ENCODE assay signal across 1 cellular context in genomic region chr15:58568157-58568571, GRCh38.
A peak's percentile ranks its signal among the peaks of the same experiment; 100 is the strongest.
TF ChIP-seq lines count a peak whose summit lies in the region.

No MANE protein-coding gene starts in this region.

TF ChIP-seq in K562, 482 proteins besides CTCF, POLR2A, EP300 and RAD21 (continued from another document and continues in another):
- TF ChIP-seq ZNF592 (IDR thresholded peaks at IDR 0.05) (peak; percentile 65; the same call in 1 of the 2 replicates), POLR2AphosphoS2 (IDR thresholded peaks at IDR 0.05; ENCODE audit: low read length) (no peak), ZNF644 (tag; IDR thresholded peaks at IDR 0.05; ENCODE audit: low read depth) (no peak), GATAD2A (IDR thresholded peaks at IDR 0.05) (peak; percentile 44; the same call in 1 of the 2 replicates), NFATC3 (IDR thresholded peaks at IDR 0.05) (no peak), FUS (optimal IDR thresholded peaks at IDR 0.05; ENCODE audit: low read depth, low read length) (no peak), NFYB (IDR thresholded peaks at IDR 0.05; ENCODE audit: extremely low read depth, insufficient read length) (no peak), PURB (CRISPR knock-in tag; IDR thresholded peaks at IDR 0.05; ENCODE audit: low read depth) (no peak), KLF10 (CRISPR knock-in tag; IDR thresholded peaks at IDR 0.05) (no peak), KHSRP (IDR thresholded peaks at IDR 0.05) (no peak), ZNF174 (CRISPR knock-in tag; IDR thresholded peaks at IDR 0.05) (no peak), SMARCA4 (IDR thresholded peaks at IDR 0.05) (0 out of 2 replicates have a peak, but pooled peaks have one; percentile 27), ILK (tag; IDR thresholded peaks at IDR 0.05; ENCODE audit: borderline replicate concordance, low read depth) (no peak), PREB (CRISPR knock-in tag; IDR thresholded peaks at IDR 0.05) (no peak), KAT7 (CRISPR knock-in tag; IDR thresholded peaks at IDR 0.05; ENCODE audit: borderline replicate concordance) (no peak), CUX1 (CRISPR knock-in tag; IDR thresholded peaks at IDR 0.05) (no peak), ZNF318 (IDR thresholded peaks at IDR 0.05; ENCODE audit: borderline replicate concordance in 1 of 2, low read depth in 1 of 2) (no peak), NRF1 (conservative IDR thresholded peaks at IDR 0.05 in 1 of 2, IDR thresholded peaks at IDR 0.05 in 1 of 2) (0 out of 4 replicates have a peak, but pooled peaks of 1 of the 2 experiments have one; percentile 25), ZNF668 (CRISPR knock-in tag; IDR thresholded peaks at IDR 0.05) (no peak), CEBPB (tag; IDR thresholded peaks at IDR 0.05) (no peak), ZNF324 (CRISPR knock-in tag; IDR thresholded peaks at IDR 0.05) (no peak), EHMT2 (IDR thresholded peaks at IDR 0.05) (0 out of 2 replicates have a peak, but pooled peaks have one; percentile 47), ZNF77 (CRISPR knock-in tag; IDR thresholded peaks at IDR 0.05) (no peak), ARID1B (IDR thresholded peaks at IDR 0.05) (peak; percentile 31; the same call in 1 of the 2 replicates), SPI1 (IDR thresholded peaks at IDR 0.05; ENCODE audit: borderline replicate concordance, low read depth, low read length) (peak; percentile 73; the same call in 1 of the 2 replicates), CC2D1A (IDR thresholded peaks at IDR 0.05) (no peak), BCL6 (CRISPR knock-in tag; IDR thresholded peaks at IDR 0.05) (no peak), ZNF444 (CRISPR knock-in tag; IDR thresholded peaks at IDR 0.05) (no peak), ARHGAP35 (IDR thresholded peaks at IDR 0.05; ENCODE audit: partially characterized antibody) (no peak), DMBX1 (CRISPR knock-in tag; IDR thresholded peaks at IDR 0.05; ENCODE audit: borderline replicate concordance) (no peak), ZKSCAN3 (CRISPR knock-in tag; IDR thresholded peaks at IDR 0.05) (no peak), MYC (IDR thresholded peaks at IDR 0.05; ENCODE audit: low read depth, low read length) (no peak), MYC (CRISPR knock-in tag; IDR thresholded peaks at IDR 0.05; ENCODE audit: borderline replicate concordance, low read depth) (no peak), ETS1 (conservative IDR thresholded peaks at IDR 0.05; ENCODE audit: control insufficient read depth, low read depth, low read length) (no peak), ZNF696 (CRISPR knock-in tag; conservative IDR thresholded peaks at IDR 0.05) (no peak), TBP (optimal IDR thresholded peaks at IDR 0.05; ENCODE audit: low read depth, low read length) (no peak), TFE3 (CRISPR knock-in tag; IDR thresholded peaks at IDR 0.05) (no peak), BRD9 (IDR thresholded peaks at IDR 0.05; ENCODE audit: low read depth, partially characterized antibody) (no peak), L3MBTL2 (IDR thresholded peaks at IDR 0.05) (peak; percentile 63), ZBTB1 (CRISPR knock-in tag; IDR thresholded peaks at IDR 0.05; ENCODE audit: borderline replicate concordance, low read depth) (no peak), SNAPC5 (CRISPR knock-in tag; IDR thresholded peaks at IDR 0.05) (no peak)
